In genomic region chr2:39124000-39124769, GRCh38 we compare ENCODE assay signal across 1 cellular context.
A peak's percentile ranks its signal among the peaks of the same experiment; 100 is the strongest.
TF ChIP-seq lines count a peak whose summit lies in the region.

No MANE protein-coding gene starts in this region.

TF ChIP-seq in GM12878, 131 proteins besides CTCF, POLR2A, EP300 and RAD21 (continued from another document and continues in another):
- no peak for TF ChIP-seq ZBTB4 (CRISPR knock-in tag; IDR thresholded peaks at IDR 0.05)
- TF ChIP-seq MTA2 (IDR thresholded peaks at IDR 0.05; ENCODE audit: low read depth): no peak
- TF ChIP-seq RELA (IDR thresholded peaks at IDR 0.05; ENCODE audit: borderline replicate concordance, partially characterized antibody): peak; percentile 61
- peak; percentile 93 for TF ChIP-seq NR2F1 (conservative IDR thresholded peaks at IDR 0.05)
- TF ChIP-seq ZBTB11 (CRISPR knock-in tag; IDR thresholded peaks at IDR 0.05): no peak
- TF ChIP-seq POLR2AphosphoS5 (IDR thresholded peaks at IDR 0.05; ENCODE audit: low read length): peak; percentile 79
- no peak for TF ChIP-seq RAD51 (IDR thresholded peaks at IDR 0.05)
- no peak for TF ChIP-seq SUZ12 (IDR thresholded peaks at IDR 0.05; ENCODE audit: unreplicated experiment)
- TF ChIP-seq EGR1 (IDR thresholded peaks at IDR 0.05; ENCODE audit: borderline replicate concordance in 1 of 2, low read depth in 2 of 2, low read length in 2 of 2): peak; percentile 87 to 99
- TF ChIP-seq MYC (IDR thresholded peaks at IDR 0.05; ENCODE audit: insufficient read depth, insufficient read length, insufficient replicate concordance, low read length, severe bottlenecking): no peak
- no peak for TF ChIP-seq BRCA1 (IDR thresholded peaks at IDR 0.05; ENCODE audit: low read depth, low read length)
- TF ChIP-seq TCF3 (IDR thresholded peaks at IDR 0.05; ENCODE audit: borderline replicate concordance, insufficient read depth, low read depth, low read length): peak; percentile 76; the same call in 1 of the 2 replicates
- no peak for TF ChIP-seq CBFB (IDR thresholded peaks at IDR 0.05; ENCODE audit: low read depth)
- peak; percentile 94 for TF ChIP-seq TARDBP (IDR thresholded peaks at IDR 0.05; ENCODE audit: borderline replicate concordance)
- no peak for TF ChIP-seq NKRF (conservative IDR thresholded peaks at IDR 0.05)
- no peak for TF ChIP-seq FOXM1 (IDR thresholded peaks at IDR 0.05; ENCODE audit: low read depth, low read length)
- TF ChIP-seq HSF1 (IDR thresholded peaks at IDR 0.05; ENCODE audit: low read depth, low read length): peak; percentile 44; the same call in 1 of the 2 replicates
- TF ChIP-seq SP1 (IDR thresholded peaks at IDR 0.05; ENCODE audit: low read depth, low read length): peak; percentile 67
- TF ChIP-seq POLR2AphosphoS2 (IDR thresholded peaks at IDR 0.05; ENCODE audit: low read depth, low read length): peak; percentile 95; the same call in 1 of the 2 replicates
- TF ChIP-seq CBX5 (IDR thresholded peaks at IDR 0.05; ENCODE audit: low read depth): peak; percentile 52; the same call in 1 of the 2 replicates
- no peak for TF ChIP-seq EZH2 (IDR thresholded peaks at IDR 0.05; ENCODE audit: borderline replicate concordance, control insufficient read depth, low read depth, low read length)
- TF ChIP-seq IKZF1 (conservative IDR thresholded peaks at IDR 0.05): peak; percentile 87
- peak; percentile 98 for TF ChIP-seq CREM (IDR thresholded peaks at IDR 0.05; ENCODE audit: low read depth)
- no peak for TF ChIP-seq SKIL (IDR thresholded peaks at IDR 0.05; ENCODE audit: low read depth, poor library complexity, severe bottlenecking)
- peak; percentile 66; the same call in 1 of the 2 replicates for TF ChIP-seq SMARCA5 (IDR thresholded peaks at IDR 0.05)
- TF ChIP-seq GABPA (IDR thresholded peaks at IDR 0.05; ENCODE audit: low read depth): peak; percentile 85
- TF ChIP-seq PBX3 (IDR thresholded peaks at IDR 0.05; ENCODE audit: insufficient replicate concordance, low read depth, low read length): no peak
- no peak for TF ChIP-seq ATF2 (IDR thresholded peaks at IDR 0.05; ENCODE audit: low read length)
- TF ChIP-seq SPI1 (IDR thresholded peaks at IDR 0.05; ENCODE audit: borderline replicate concordance, insufficient read depth, low read depth, low read length): peak; percentile 50; the same call in 1 of the 2 replicates
- TF ChIP-seq SMC3 (IDR thresholded peaks at IDR 0.05; ENCODE audit: borderline replicate concordance, low read length): peak; percentile 45; the same call in 1 of the 2 replicates
- no peak for TF ChIP-seq ZNF622 (IDR thresholded peaks at IDR 0.05)
- peak; percentile 48; the same call in 1 of the 2 replicates for TF ChIP-seq E2F4 (IDR thresholded peaks at IDR 0.05; ENCODE audit: low read depth, low read length)
- peak; percentile 92 for TF ChIP-seq YY1 (IDR thresholded peaks at IDR 0.05; ENCODE audit: low read depth, low read length)
- peak; percentile 48; the same call in 1 of the 2 replicates for TF ChIP-seq GATAD2B (conservative IDR thresholded peaks at IDR 0.05; ENCODE audit: low read depth)
- 0 out of 3 replicates have a peak, but pooled peaks have one; percentile 10 for TF ChIP-seq POU2F2 (IDR thresholded peaks at IDR 0.05; ENCODE audit: borderline replicate concordance, low read depth, low read length)
- TF ChIP-seq ZSCAN29 (IDR thresholded peaks at IDR 0.05): no peak
- TF ChIP-seq ESRRA (IDR thresholded peaks at IDR 0.05; ENCODE audit: low read length): peak; percentile 85; the same call in 1 of the 2 replicates
- no peak for TF ChIP-seq RB1 (IDR thresholded peaks at IDR 0.05; ENCODE audit: borderline replicate concordance)
- TF ChIP-seq CEBPB (IDR thresholded peaks at IDR 0.05; ENCODE audit: borderline replicate concordance in 1 of 2, low read depth in 2 of 2, low read length in 2 of 2): no peak
- peak; percentile 18; the same call in 1 of the 2 replicates for TF ChIP-seq EED (IDR thresholded peaks at IDR 0.05; ENCODE audit: low read depth)
- TF ChIP-seq FOXK2 (IDR thresholded peaks at IDR 0.05): peak; percentile 68
- no peak for TF ChIP-seq IRF3 (IDR thresholded peaks at IDR 0.05)
- no peak for TF ChIP-seq IRF4 (IDR thresholded peaks at IDR 0.05; ENCODE audit: low read depth, low read length)
- TF ChIP-seq MLLT1 (IDR thresholded peaks at IDR 0.05): peak; percentile 100
